1 cellular context compared by ENCODE assay signal in the genomic region with DNA sequence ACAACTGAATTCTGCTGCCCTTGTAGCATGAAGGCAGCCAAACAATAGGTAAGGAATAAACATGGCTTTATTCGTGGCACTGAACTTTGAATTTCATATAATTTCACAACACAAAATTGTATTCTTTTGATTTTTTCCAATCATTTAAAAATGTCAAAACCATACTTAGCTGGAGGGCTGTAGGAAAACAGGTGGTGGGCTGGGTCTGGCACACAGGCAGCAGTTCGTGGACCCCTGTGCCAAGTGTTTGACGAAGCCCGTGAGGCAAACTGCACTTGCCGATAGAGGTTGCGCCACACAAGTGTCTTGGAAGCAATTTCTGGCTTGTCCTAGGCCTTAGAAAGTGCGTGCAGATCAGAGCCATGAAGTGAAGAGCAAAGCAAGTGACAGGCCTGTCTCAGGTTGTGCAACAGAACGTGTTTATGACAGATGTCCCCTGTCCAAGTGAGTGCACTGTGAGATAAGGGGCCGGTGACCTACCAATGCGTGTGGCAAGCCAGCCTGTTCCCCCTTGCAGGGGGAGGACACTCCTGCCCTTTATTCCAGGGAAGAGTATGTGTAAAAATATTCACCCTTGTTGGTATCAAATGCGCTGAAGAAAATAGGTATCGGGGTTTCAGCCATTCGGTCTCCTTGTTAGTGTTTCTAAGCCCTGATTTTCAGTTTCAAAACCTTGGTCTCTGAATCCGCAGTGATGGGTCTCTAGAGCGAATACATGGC.
A peak's percentile ranks its signal among the peaks of the same experiment; 100 is the strongest.
TF ChIP-seq lines count a peak whose summit lies in the region.

No MANE protein-coding gene starts in this region.

TF ChIP-seq in K562, 482 proteins besides CTCF, POLR2A, EP300 and RAD21 (continued from another document and continues in another):
- TF ChIP-seq, protein P1, sequence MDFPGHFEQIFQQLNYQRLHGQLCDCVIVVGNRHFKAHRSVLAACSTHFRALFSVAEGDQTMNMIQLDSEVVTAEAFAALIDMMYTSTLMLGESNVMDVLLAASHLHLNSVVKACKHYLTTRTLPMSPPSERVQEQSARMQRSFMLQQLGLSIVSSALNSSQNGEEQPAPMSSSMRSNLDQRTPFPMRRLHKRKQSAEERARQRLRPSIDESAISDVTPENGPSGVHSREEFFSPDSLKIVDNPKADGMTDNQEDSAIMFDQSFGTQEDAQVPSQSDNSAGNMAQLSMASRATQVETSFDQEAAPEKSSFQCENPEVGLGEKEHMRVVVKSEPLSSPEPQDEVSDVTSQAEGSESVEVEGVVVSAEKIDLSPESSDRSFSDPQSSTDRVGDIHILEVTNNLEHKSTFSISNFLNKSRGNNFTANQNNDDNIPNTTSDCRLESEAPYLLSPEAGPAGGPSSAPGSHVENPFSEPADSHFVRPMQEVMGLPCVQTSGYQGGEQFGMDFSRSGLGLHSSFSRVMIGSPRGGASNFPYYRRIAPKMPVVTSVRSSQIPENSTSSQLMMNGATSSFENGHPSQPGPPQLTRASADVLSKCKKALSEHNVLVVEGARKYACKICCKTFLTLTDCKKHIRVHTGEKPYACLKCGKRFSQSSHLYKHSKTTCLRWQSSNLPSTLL (IDR thresholded peaks at IDR 0.05), result no peak
- TF ChIP-seq, protein P2, sequence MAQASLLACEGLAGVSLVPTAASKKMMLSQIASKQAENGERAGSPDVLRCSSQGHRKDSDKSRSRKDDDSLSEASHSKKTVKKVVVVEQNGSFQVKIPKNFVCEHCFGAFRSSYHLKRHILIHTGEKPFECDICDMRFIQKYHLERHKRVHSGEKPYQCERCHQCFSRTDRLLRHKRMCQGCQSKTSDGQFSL (CRISPR knock-in tag; IDR thresholded peaks at IDR 0.05), result no peak
- TF ChIP-seq, protein P2 (tag; IDR thresholded peaks at IDR 0.05), result no peak
- no peak for TF ChIP-seq ZNF707 (CRISPR knock-in tag; conservative IDR thresholded peaks at IDR 0.05)
- TF ChIP-seq SUPT5H (IDR thresholded peaks at IDR 0.05), result no peak
- TF ChIP-seq, protein P3, sequence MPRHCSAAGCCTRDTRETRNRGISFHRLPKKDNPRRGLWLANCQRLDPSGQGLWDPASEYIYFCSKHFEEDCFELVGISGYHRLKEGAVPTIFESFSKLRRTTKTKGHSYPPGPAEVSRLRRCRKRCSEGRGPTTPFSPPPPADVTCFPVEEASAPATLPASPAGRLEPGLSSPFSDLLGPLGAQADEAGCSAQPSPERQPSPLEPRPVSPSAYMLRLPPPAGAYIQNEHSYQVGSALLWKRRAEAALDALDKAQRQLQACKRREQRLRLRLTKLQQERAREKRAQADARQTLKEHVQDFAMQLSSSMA (CRISPR knock-in tag; IDR thresholded peaks at IDR 0.05), result no peak
- TF ChIP-seq, protein P4, sequence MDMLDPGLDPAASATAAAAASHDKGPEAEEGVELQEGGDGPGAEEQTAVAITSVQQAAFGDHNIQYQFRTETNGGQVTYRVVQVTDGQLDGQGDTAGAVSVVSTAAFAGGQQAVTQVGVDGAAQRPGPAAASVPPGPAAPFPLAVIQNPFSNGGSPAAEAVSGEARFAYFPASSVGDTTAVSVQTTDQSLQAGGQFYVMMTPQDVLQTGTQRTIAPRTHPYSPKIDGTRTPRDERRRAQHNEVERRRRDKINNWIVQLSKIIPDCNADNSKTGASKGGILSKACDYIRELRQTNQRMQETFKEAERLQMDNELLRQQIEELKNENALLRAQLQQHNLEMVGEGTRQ (CRISPR knock-in tag; IDR thresholded peaks at IDR 0.05), result no peak
- peak; percentile 36 for TF ChIP-seq KDM5B (IDR thresholded peaks at IDR 0.05; ENCODE audit: insufficient replicate concordance, low read depth, low read length)
- no peak for TF ChIP-seq BCL6 (CRISPR knock-in tag; IDR thresholded peaks at IDR 0.05)
- peak in 1 of 2 experiments; percentile 31; a peak in 2 of 4 replicates for TF ChIP-seq NRF1 (conservative IDR thresholded peaks at IDR 0.05 in 1 of 2, IDR thresholded peaks at IDR 0.05 in 1 of 2)
- no peak for TF ChIP-seq SPI1 (IDR thresholded peaks at IDR 0.05; ENCODE audit: borderline replicate concordance, low read depth, low read length)
- TF ChIP-seq XRCC5 (IDR thresholded peaks at IDR 0.05; ENCODE audit: low read depth, low read length), result no peak
- no peak; the same call in none of the 2 replicates for TF ChIP-seq ZNF766 (CRISPR knock-in tag; conservative IDR thresholded peaks at IDR 0.05)
- no peak for TF ChIP-seq HSF4 (CRISPR knock-in tag; IDR thresholded peaks at IDR 0.05; ENCODE audit: borderline replicate concordance)
- no peak for TF ChIP-seq ZNF507 (tag; conservative IDR thresholded peaks at IDR 0.05)
- TF ChIP-seq MEF2A (IDR thresholded peaks at IDR 0.05; ENCODE audit: control insufficient read depth, low read depth, low read length), result 0 out of 2 replicates have a peak, but pooled peaks have one; percentile 21
- no peak for TF ChIP-seq ZNF584 (CRISPR knock-in tag; IDR thresholded peaks at IDR 0.05; ENCODE audit: low read depth)
- TF ChIP-seq RHOXF2B (CRISPR knock-in tag; conservative IDR thresholded peaks at IDR 0.05), result no peak
- TF ChIP-seq, protein P5, sequence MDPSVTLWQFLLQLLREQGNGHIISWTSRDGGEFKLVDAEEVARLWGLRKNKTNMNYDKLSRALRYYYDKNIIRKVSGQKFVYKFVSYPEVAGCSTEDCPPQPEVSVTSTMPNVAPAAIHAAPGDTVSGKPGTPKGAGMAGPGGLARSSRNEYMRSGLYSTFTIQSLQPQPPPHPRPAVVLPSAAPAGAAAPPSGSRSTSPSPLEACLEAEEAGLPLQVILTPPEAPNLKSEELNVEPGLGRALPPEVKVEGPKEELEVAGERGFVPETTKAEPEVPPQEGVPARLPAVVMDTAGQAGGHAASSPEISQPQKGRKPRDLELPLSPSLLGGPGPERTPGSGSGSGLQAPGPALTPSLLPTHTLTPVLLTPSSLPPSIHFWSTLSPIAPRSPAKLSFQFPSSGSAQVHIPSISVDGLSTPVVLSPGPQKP (CRISPR knock-in tag; IDR thresholded peaks at IDR 0.05), result no peak
- TF ChIP-seq ZC3H4 (CRISPR knock-in tag; IDR thresholded peaks at IDR 0.05; ENCODE audit: borderline replicate concordance), result no peak
- peak; percentile 66 for TF ChIP-seq FOSL1 (tag; conservative IDR thresholded peaks at IDR 0.05)
- peak; percentile 98 for TF ChIP-seq MEIS2 (IDR thresholded peaks at IDR 0.05; ENCODE audit: partially characterized antibody)
- peak in 1 of 2 experiments; percentile 91; a peak in 2 of 3 replicates for TF ChIP-seq CBX3 (IDR thresholded peaks at IDR 0.05; ENCODE audit: borderline replicate concordance in 1 of 2, low read length in 2 of 2)
- TF ChIP-seq PHF8 (IDR thresholded peaks at IDR 0.05; ENCODE audit: borderline replicate concordance, low read length), result no peak
- no peak for TF ChIP-seq ATF7 (IDR thresholded peaks at IDR 0.05)
- no peak for TF ChIP-seq SIRT6 (IDR thresholded peaks at IDR 0.05; ENCODE audit: low read depth, low read length)
- no peak for TF ChIP-seq ZNF143 (CRISPR knock-in tag; IDR thresholded peaks at IDR 0.05)
- TF ChIP-seq, protein P6, sequence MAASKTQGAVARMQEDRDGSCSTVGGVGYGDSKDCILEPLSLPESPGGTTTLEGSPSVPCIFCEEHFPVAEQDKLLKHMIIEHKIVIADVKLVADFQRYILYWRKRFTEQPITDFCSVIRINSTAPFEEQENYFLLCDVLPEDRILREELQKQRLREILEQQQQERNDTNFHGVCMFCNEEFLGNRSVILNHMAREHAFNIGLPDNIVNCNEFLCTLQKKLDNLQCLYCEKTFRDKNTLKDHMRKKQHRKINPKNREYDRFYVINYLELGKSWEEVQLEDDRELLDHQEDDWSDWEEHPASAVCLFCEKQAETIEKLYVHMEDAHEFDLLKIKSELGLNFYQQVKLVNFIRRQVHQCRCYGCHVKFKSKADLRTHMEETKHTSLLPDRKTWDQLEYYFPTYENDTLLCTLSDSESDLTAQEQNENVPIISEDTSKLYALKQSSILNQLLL (CRISPR knock-in tag; IDR thresholded peaks at IDR 0.05; ENCODE audit: borderline replicate concordance), result no peak
- peak; percentile 86 for TF ChIP-seq GATAD2B (IDR thresholded peaks at IDR 0.05; ENCODE audit: borderline replicate concordance)
- TF ChIP-seq, protein P7, sequence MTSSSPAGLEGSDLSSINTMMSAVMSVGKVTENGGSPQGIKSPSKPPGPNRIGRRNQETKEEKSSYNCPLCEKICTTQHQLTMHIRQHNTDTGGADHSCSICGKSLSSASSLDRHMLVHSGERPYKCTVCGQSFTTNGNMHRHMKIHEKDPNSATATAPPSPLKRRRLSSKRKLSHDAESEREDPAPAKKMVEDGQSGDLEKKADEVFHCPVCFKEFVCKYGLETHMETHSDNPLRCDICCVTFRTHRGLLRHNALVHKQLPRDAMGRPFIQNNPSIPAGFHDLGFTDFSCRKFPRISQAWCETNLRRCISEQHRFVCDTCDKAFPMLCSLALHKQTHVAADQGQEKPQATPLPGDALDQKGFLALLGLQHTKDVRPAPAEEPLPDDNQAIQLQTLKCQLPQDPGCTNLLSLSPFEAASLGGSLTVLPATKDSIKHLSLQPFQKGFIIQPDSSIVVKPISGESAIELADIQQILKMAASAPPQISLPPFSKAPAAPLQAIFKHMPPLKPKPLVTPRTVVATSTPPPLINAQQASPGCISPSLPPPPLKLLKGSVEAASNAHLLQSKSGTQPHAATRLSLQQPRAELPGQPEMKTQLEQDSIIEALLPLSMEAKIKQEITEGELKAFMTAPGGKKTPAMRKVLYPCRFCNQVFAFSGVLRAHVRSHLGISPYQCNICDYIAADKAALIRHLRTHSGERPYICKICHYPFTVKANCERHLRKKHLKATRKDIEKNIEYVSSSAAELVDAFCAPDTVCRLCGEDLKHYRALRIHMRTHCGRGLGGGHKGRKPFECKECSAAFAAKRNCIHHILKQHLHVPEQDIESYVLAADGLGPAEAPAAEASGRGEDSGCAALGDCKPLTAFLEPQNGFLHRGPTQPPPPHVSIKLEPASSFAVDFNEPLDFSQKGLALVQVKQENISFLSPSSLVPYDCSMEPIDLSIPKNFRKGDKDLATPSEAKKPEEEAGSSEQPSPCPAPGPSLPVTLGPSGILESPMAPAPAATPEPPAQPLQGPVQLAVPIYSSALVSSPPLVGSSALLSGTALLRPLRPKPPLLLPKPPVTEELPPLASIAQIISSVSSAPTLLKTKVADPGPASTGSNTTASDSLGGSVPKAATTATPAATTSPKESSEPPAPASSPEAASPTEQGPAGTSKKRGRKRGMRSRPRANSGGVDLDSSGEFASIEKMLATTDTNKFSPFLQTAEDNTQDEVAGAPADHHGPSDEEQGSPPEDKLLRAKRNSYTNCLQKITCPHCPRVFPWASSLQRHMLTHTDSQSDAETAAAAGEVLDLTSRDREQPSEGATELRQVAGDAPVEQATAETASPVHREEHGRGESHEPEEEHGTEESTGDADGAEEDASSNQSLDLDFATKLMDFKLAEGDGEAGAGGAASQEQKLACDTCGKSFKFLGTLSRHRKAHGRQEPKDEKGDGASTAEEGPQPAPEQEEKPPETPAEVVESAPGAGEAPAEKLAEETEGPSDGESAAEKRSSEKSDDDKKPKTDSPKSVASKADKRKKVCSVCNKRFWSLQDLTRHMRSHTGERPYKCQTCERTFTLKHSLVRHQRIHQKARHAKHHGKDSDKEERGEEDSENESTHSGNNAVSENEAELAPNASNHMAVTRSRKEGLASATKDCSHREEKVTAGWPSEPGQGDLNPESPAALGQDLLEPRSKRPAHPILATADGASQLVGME (CRISPR knock-in tag; IDR thresholded peaks at IDR 0.05), result no peak; the same call in 1 of the 2 replicates
- TF ChIP-seq RBM15 (IDR thresholded peaks at IDR 0.05; ENCODE audit: insufficient read depth, low read length), result no peak
- peak; percentile 58 for TF ChIP-seq SMARCB1 (IDR thresholded peaks at IDR 0.05; ENCODE audit: insufficient read length, low read depth)
- peak; percentile 69; the same call in 1 of the 2 replicates for TF ChIP-seq GATAD2A (IDR thresholded peaks at IDR 0.05)
- TF ChIP-seq ZFX (CRISPR knock-in tag; IDR thresholded peaks at IDR 0.05), result no peak
- no peak for TF ChIP-seq ZNF217 (CRISPR knock-in tag; IDR thresholded peaks at IDR 0.05)
- peak; percentile 30; the same call in 1 of the 2 replicates for TF ChIP-seq ZNF583 (CRISPR knock-in tag; IDR thresholded peaks at IDR 0.05)
- TF ChIP-seq FOXK1 (CRISPR knock-in tag; IDR thresholded peaks at IDR 0.05; ENCODE audit: borderline replicate concordance), result no peak
- no peak for TF ChIP-seq ZNF212 (CRISPR knock-in tag; IDR thresholded peaks at IDR 0.05)
- no peak for TF ChIP-seq ZNF384 (IDR thresholded peaks at IDR 0.05; ENCODE audit: low read depth, low read length)
- TF ChIP-seq, protein P8, sequence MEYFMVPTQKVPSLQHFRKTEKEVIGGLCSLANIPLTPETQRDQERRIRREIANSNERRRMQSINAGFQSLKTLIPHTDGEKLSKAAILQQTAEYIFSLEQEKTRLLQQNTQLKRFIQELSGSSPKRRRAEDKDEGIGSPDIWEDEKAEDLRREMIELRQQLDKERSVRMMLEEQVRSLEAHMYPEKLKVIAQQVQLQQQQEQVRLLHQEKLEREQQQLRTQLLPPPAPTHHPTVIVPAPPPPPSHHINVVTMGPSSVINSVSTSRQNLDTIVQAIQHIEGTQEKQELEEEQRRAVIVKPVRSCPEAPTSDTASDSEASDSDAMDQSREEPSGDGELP (CRISPR knock-in tag; IDR thresholded peaks at IDR 0.05; ENCODE audit: borderline replicate concordance), result peak; percentile 68
- TF ChIP-seq, protein P9, sequence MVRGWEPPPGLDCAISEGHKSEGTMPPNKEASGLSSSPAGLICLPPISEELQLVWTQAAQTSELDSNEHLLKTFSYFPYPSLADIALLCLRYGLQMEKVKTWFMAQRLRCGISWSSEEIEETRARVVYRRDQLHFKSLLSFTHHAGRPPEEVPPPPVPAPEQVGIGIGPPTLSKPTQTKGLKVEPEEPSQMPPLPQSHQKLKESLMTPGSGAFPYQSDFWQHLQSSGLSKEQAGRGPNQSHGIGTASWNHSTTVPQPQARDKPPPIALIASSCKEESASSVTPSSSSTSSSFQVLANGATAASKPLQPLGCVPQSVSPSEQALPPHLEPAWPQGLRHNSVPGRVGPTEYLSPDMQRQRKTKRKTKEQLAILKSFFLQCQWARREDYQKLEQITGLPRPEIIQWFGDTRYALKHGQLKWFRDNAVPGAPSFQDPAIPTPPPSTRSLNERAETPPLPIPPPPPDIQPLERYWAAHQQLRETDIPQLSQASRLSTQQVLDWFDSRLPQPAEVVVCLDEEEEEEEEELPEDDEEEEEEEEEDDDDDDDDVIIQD (CRISPR knock-in tag; IDR thresholded peaks at IDR 0.05), result no peak
- no peak for TF ChIP-seq IFI16 (CRISPR knock-in tag; IDR thresholded peaks at IDR 0.05)
- no peak for TF ChIP-seq SAFB (IDR thresholded peaks at IDR 0.05; ENCODE audit: borderline replicate concordance, low read depth, low read length)
- TF ChIP-seq BACH1 (tag; IDR thresholded peaks at IDR 0.05), result no peak
- TF ChIP-seq NR3C1 (CRISPR knock-in tag; IDR thresholded peaks at IDR 0.05), result no peak
- TF ChIP-seq TEAD1 (CRISPR knock-in tag; IDR thresholded peaks at IDR 0.05), result peak in 1 of 2 experiments; percentile 49; a peak in 1 of 4 replicates
- TF ChIP-seq FOXM1 (IDR thresholded peaks at IDR 0.05; ENCODE audit: low read depth), result peak; percentile 74
- TF ChIP-seq FOXM1 (CRISPR knock-in tag; IDR thresholded peaks at IDR 0.05; ENCODE audit: low read depth), result no peak
- TF ChIP-seq FOXP1 (CRISPR knock-in tag; IDR thresholded peaks at IDR 0.05), result no peak
- TF ChIP-seq, protein P10, sequence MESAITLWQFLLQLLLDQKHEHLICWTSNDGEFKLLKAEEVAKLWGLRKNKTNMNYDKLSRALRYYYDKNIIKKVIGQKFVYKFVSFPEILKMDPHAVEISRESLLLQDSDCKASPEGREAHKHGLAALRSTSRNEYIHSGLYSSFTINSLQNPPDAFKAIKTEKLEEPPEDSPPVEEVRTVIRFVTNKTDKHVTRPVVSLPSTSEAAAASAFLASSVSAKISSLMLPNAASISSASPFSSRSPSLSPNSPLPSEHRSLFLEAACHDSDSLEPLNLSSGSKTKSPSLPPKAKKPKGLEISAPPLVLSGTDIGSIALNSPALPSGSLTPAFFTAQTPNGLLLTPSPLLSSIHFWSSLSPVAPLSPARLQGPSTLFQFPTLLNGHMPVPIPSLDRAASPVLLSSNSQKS (CRISPR knock-in tag; IDR thresholded peaks at IDR 0.05), result no peak
